8 cellular contexts compared by ENCODE assay signal in genomic region chr11:15819679-15820286, GRCh38.
DNase-seq lines count a peak whose midpoint lies in the region; ATAC-seq and TF ChIP-seq lines count a peak whose summit lies in the region.

No MANE protein-coding gene starts in this region.

- H3K9me3 ChIP-seq in OCI-LY3 (ENCODE audit: insufficient read depth, low read length) (no peaks in the 10 kb centered on the region), iPS DF 6.9 (ENCODE audit: control insufficient read depth, insufficient read depth, low read length) (no peaks in the 10 kb centered on the region)

- TF ChIP-seq CTCF in OCI-LY3 (IDR thresholded peaks at IDR 0.05; ENCODE audit: low read depth, low read length): peak; percentile 87

- H3K4me3 ChIP-seq in OCI-LY3 (ENCODE audit: low read length) (no peak overlapping the region), iPS DF 6.9 (ENCODE audit: low read length) (no peak overlapping the region)

- DNase-seq in COLO668 (lab: John Stamatoyannopoulos, UW; ENCODE audit: unreplicated experiment) (peak; percentile 59), GM19238 (ENCODE audit: insufficient read length, low spot score) (peak; percentile 14), astrocyte of the hippocampus (ENCODE audit: low read depth, low spot score) (peak; percentile 73), iPS DF 6.9 (ENCODE audit: low read depth, low spot score) (peak; percentile 25), activated gamma-delta T cell (lab: John Stamatoyannopoulos, UW) (no peak)
- peak; percentile 63 for DNase-seq in stimulated activated CD4-positive, alpha-beta T cell treated with anti-CD3 and anti-CD28 coated beads, Interleukin-15, amount 100 ng/mL, for 24 hours

- H2AFZ ChIP-seq in OCI-LY3 (ENCODE audit: low read depth, low read length): 0 out of 2 replicates have a peak overlapping the region, but pooled peaks have one; percentile 6

- H3K27ac ChIP-seq in OCI-LY3 (ENCODE audit: low read length) (no peak overlapping the region), iPS DF 6.9 (ENCODE audit: low read length) (no peak overlapping the region)

- H3K9ac ChIP-seq in OCI-LY3 (ENCODE audit: low read length): no peak overlapping the region

- ATAC-seq in HG03196 (IDR thresholded peaks at IDR 0.05; ENCODE audit: unreplicated experiment): peak; percentile 82

- H3K79me2 ChIP-seq in OCI-LY3 (ENCODE audit: low read length): no peaks in the 10 kb centered on the region

- no peaks in the 10 kb centered on the region for H3K4me1 ChIP-seq in OCI-LY3 (ENCODE audit: low read length)
- H3K4me1 ChIP-seq in iPS DF 6.9 (ENCODE audit: control insufficient read depth, insufficient read depth, low read length): no peaks in the 10 kb centered on the region

- no peak overlapping the region for H3K4me2 ChIP-seq in OCI-LY3 (ENCODE audit: low read length)

- H3K36me3 ChIP-seq in OCI-LY3 (replicated peaks; ENCODE audit: low read depth, low read length) (no peaks in the 10 kb centered on the region), iPS DF 6.9 (ENCODE audit: control insufficient read depth, insufficient read depth, low read length) (no peaks in the 10 kb centered on the region)

- H3K27me3 ChIP-seq in OCI-LY3 (ENCODE audit: low read depth, low read length) (no peaks in the 10 kb centered on the region), iPS DF 6.9 (ENCODE audit: control insufficient read depth, insufficient read depth, low read length) (no peaks in the 10 kb centered on the region)

- no CpG with 5 or more reads among the region's 8 CpGs for WGBS in iPS DF 6.9 (ENCODE audit: insufficient coverage, insufficient read length)

- no peaks in the 10 kb centered on the region for H4K20me1 ChIP-seq in OCI-LY3 (ENCODE audit: insufficient read depth, low read length)
